10 cellular contexts compared by ENCODE assay signal in genomic region chr14:93065272-93065730, GRCh38. TPM values are rescaled to one million over a fixed set of nuclear protein-coding genes. Genes with fewer than 3 reads are reported as not detected.
A peak's percentile ranks its signal among the peaks of the same experiment; 100 is the strongest.
DNase-seq lines count a peak whose midpoint lies in the region; FAIRE-seq and TF ChIP-seq lines count a peak whose summit lies in the region.
"Had no signal": no experiment of that assay in that cellular context is flagged by ENCODE, and none has a peak within 500 bp of the region (broad histone marks: within the 10 kb centered on the region; RNA-seq: fewer than 3 reads in every experiment).

No MANE protein-coding gene starts in this region.

- peak overlapping the region; percentile 73 for H3K4me3 Mint-ChIP-seq in activated naive CD8-positive, alpha-beta T cell
- H3K4me3 Mint-ChIP-seq in nephron, result no peak overlapping the region

- H3K36me3 ChIP-seq in BLaER1 (no peaks in the 10 kb centered on the region), SK-N-SH (replicated peaks in 1 of 2; ENCODE audit: control insufficient read depth in 1 of 2, insufficient read depth in 2 of 2, low read length in 1 of 2) (no peaks in the 10 kb centered on the region)

- H3K4me3 ChIP-seq in BLaER1 (no peak overlapping the region), SK-N-SH (ENCODE audit: low read depth in 2 of 2, low read length in 1 of 2) (no peak overlapping the region)

- H3K9ac ChIP-seq in BLaER1 (peak overlapping the region; percentile 42; the same call in 1 of the 2 replicates), SK-N-SH (no peak overlapping the region)

- H3K27me3 ChIP-seq in BLaER1, result no peaks in the 10 kb centered on the region
- H3K27me3 ChIP-seq in SK-N-SH (ENCODE audit: insufficient read depth), result no peaks in the 10 kb centered on the region

- H4K20me1 ChIP-seq in BLaER1, result peaks cover 43% of the 10 kb centered on the region
- H4K20me1 ChIP-seq in SK-N-SH (ENCODE audit: insufficient read depth), result peaks cover 6% of the 10 kb centered on the region; the same call in 1 of the 2 replicates

- no peak for TF ChIP-seq CTCF in nephron (IDR thresholded peaks at IDR 0.05; ENCODE audit: unreplicated experiment in 3 of 3)
- no peak for TF ChIP-seq CTCF in SK-N-SH (IDR thresholded peaks at IDR 0.05)

- no peak for DNase-seq in GM19239 (ENCODE audit: insufficient read length, low spot score)
- DNase-seq in HuH-7.5 (ENCODE audit: low spot score), result no peak
- DNase-seq in stimulated activated CD8-positive, alpha-beta memory T cell treated with anti-CD3 and anti-CD28 coated beads, Interleukin-4, amount 100 ng/mL, for 48 hours, result no peak
- DNase-seq in foreskin melanocyte, result no peak
- DNase-seq in SK-N-SH, result no peak
- DNase-seq: COR-L47, NCI-H1048 had no signal

- H3K4me2 ChIP-seq in BLaER1, result peak overlapping the region; percentile 78
- H3K4me2 ChIP-seq in SK-N-SH, result no peak overlapping the region

- CTCF ChIA-PET in SK-N-SH (lab: Yijun Ruan, JAX), result interaction anchor here (1.1 to 3.7 kb wide), 2 partner anchors 8 to 48 kb away, joined by 3 to 13 read pairs; no protein-coding TSS in a partner anchor

- no peak for TF ChIP-seq EP300 in SK-N-SH (IDR thresholded peaks at IDR 0.05; ENCODE audit: borderline replicate concordance in 1 of 2, low read depth in 1 of 2, low read length in 1 of 2)

- peaks cover 82% of the 10 kb centered on the region for H3K4me1 Mint-ChIP-seq in activated naive CD8-positive, alpha-beta T cell (ENCODE audit: low read depth)
- H3K4me1 Mint-ChIP-seq in nephron, result peaks cover 36% of the 10 kb centered on the region

- H3K36me3 Mint-ChIP-seq in activated naive CD8-positive, alpha-beta T cell, result no peaks in the 10 kb centered on the region
- no peaks in the 10 kb centered on the region for H3K36me3 Mint-ChIP-seq in nephron (ENCODE audit: low read depth)

- H3F3A ChIP-seq in SK-N-SH (replicated peaks; ENCODE audit: insufficient read depth), result no peaks in the 10 kb centered on the region

- POLR2A ChIA-PET in SK-N-SH (lab: Yijun Ruan, JAX), result no interaction called here

- no peak for TF ChIP-seq RAD21 in SK-N-SH (IDR thresholded peaks at IDR 0.05; ENCODE audit: low read length)

- H3K4me1 ChIP-seq in BLaER1 (peaks cover 98% of the 10 kb centered on the region), SK-N-SH (ENCODE audit: control insufficient read depth in 1 of 2, insufficient read depth in 2 of 2, low read depth in 1 of 2, low read length in 1 of 2) (peaks cover 11 to 29% of the 10 kb centered on the region in 2 experiments; a peak in 3 of 4 replicates)

- peak; percentile 26 for FAIRE-seq in GM19239 (lab: Jason Lieb, UNC)

- no peaks in the 10 kb centered on the region for H3K27me3 Mint-ChIP-seq in activated naive CD8-positive, alpha-beta T cell
- H3K27me3 Mint-ChIP-seq in nephron (ENCODE audit: low read depth), result peaks cover 11% of the 10 kb centered on the region

- H3K27ac Mint-ChIP-seq in activated naive CD8-positive, alpha-beta T cell, result peak overlapping the region; percentile 97
- peak overlapping the region; percentile 40 to 86 (median 56) for H3K27ac Mint-ChIP-seq in nephron

- H3K79me2 ChIP-seq in SK-N-SH (ENCODE audit: insufficient read depth), result no peaks in the 10 kb centered on the region

- H3K9me3 Mint-ChIP-seq in activated naive CD8-positive, alpha-beta T cell (ENCODE audit: low read depth), result no peaks in the 10 kb centered on the region
- H3K9me3 Mint-ChIP-seq in nephron, result no peaks in the 10 kb centered on the region

- no peaks in the 10 kb centered on the region for H3K9me2 ChIP-seq in SK-N-SH

- no peaks in the 10 kb centered on the region for H3K9me3 ChIP-seq in BLaER1
- H3K9me3 ChIP-seq in SK-N-SH, result no peaks in the 10 kb centered on the region

- H3K27ac ChIP-seq in BLaER1 (peak overlapping the region; percentile 74), SK-N-SH (ENCODE audit: low read depth in 2 of 2, low read length in 1 of 2) (no peak overlapping the region)

- no peak overlapping the region for H2AFZ ChIP-seq in SK-N-SH (ENCODE audit: low read depth)

- 90% methylated on average over 2 of the region's 2 CpGs for WGBS in SK-N-SH (ENCODE audit: low lambda C conversion rate)

TF ChIP-seq in SK-N-SH, 30 proteins besides CTCF, POLR2A, EP300 and RAD21 (continues in another document):
- TF ChIP-seq NRF1 (IDR thresholded peaks at IDR 0.05; ENCODE audit: low read depth, low read length) (no peak), ZBTB33 (IDR thresholded peaks at IDR 0.05; ENCODE audit: borderline replicate concordance, low read depth) (no peak), ELF1 (IDR thresholded peaks at IDR 0.05) (no peak), SMC3 (IDR thresholded peaks at IDR 0.05; ENCODE audit: low read depth, low read length) (no peak), USF2 (IDR thresholded peaks at IDR 0.05; ENCODE audit: borderline replicate concordance, low read depth, low read length) (no peak), GABPA (IDR thresholded peaks at IDR 0.05; ENCODE audit: low read depth) (no peak), YY1 (IDR thresholded peaks at IDR 0.05; ENCODE audit: low read depth) (no peak), REST (IDR thresholded peaks at IDR 0.05; ENCODE audit: low read depth, low read length) (no peak), FOXM1 (IDR thresholded peaks at IDR 0.05; ENCODE audit: low read depth) (no peak), PBX3 (IDR thresholded peaks at IDR 0.05) (no peak), JUND (IDR thresholded peaks at IDR 0.05) (no peak), TCF12 (IDR thresholded peaks at IDR 0.05) (no peak), FOSL2 (IDR thresholded peaks at IDR 0.05; ENCODE audit: borderline replicate concordance, low read depth) (no peak), USF1 (IDR thresholded peaks at IDR 0.05; ENCODE audit: borderline replicate concordance, low read depth) (no peak)

RNA-seq across cellular contexts. Expression of gene ITPK1, which starts 50.4 kb away (rescaled TPM):
- 23.2 and 30.2 TPM in 2 replicates for polyA plus RNA-seq in SK-N-SH (2012; rRNA removed)
- 11.4 and 18.7 TPM in 2 replicates for polyA plus RNA-seq in SK-N-SH (2012; cell fraction: cytosol; rRNA removed)
- polyA plus RNA-seq in SK-N-SH (2012; cell fraction: nucleus; rRNA removed), result 25.3 and 32.6 TPM in 2 replicates
